6 cellular contexts compared by ENCODE assay signal in genomic region chr15:86839502-86839901, GRCh38.
"Had no signal": no experiment of that assay in that cellular context is flagged by ENCODE, and none has a peak within 500 bp of the region (broad histone marks: within the 10 kb centered on the region; RNA-seq: fewer than 3 reads in every experiment).

No MANE protein-coding gene starts in this region.

- DNase-seq: IMR-90, KBM-7, KG1 had no signal

- H3K4me2 ChIP-seq: KMS-11 had no signal

- H3K4me3 ChIP-seq: K562 had no signal

- H3K27ac ChIP-seq: HL-60, KMS-11 had no signal

- H3K9ac ChIP-seq: KMS-11 had no signal
